ENCODE assay signal across 11 cellular contexts in genomic region chr19:56670961-56671612, GRCh38. TPM values are rescaled to one million over a fixed set of nuclear protein-coding genes. Genes with fewer than 3 reads are reported as not detected.
DNase-seq lines count a peak whose midpoint lies in the region; ATAC-seq and TF ChIP-seq lines count a peak whose summit lies in the region.
"Had no signal": no experiment of that assay in that cellular context is flagged by ENCODE, and none has a peak within 500 bp of the region (broad histone marks: within the 10 kb centered on the region; RNA-seq: fewer than 3 reads in every experiment).

No MANE protein-coding gene starts in this region.

- no peak overlapping the region for H3K27ac ChIP-seq in mucosa of rectum (ENCODE audit: low read depth in 2 of 2, low read length in 2 of 2)
- H3K27ac ChIP-seq: BLaER1 treated with 17β-estradiol and CSF1 and Interleukin-3, amounts not matched to agents 10 nM and 100 nM had no signal

- peaks cover 11% of the 10 kb centered on the region for H3K4me1 Mint-ChIP-seq in activated T-cell treated with anti-CD3 and anti-CD28 coated beads, Interleukin-2, amount 50 U/mL, for 24 hours (ENCODE audit: low read depth)
- H3K4me1 Mint-ChIP-seq: neural crest cell had no signal

- H3K36me3 ChIP-seq in mucosa of rectum (ENCODE audit: control insufficient read depth in 2 of 2, insufficient read depth in 2 of 2, low read length in 2 of 2) = no peaks in the 10 kb centered on the region
- H3K36me3 ChIP-seq: BLaER1 treated with 17β-estradiol and CSF1 and Interleukin-3, amounts not matched to agents 10 nM and 100 nM had no signal

- no peak for DNase-seq in activated T-cell treated with anti-CD3 and anti-CD28 coated beads, Interleukin-2, amount 50 U/mL, for 24 hours
- DNase-seq in activated T-cell treated with anti-CD3 and anti-CD28 coated beads, Interleukin-2, amount 50 U/mL, for 1 hour = no peak
- DNase-seq in choroid plexus epithelial cell (ENCODE audit: low read depth) (no peak), ureter (ENCODE audit: low spot score) (peak; percentile 60), HCEC 1CT (no peak), NCI-H82 (lab: John Stamatoyannopoulos, UW) (no peak)
- DNase-seq: KBM-7 had no signal

- peak overlapping the region; percentile 84 for H3K4me3 Mint-ChIP-seq in activated T-cell treated with anti-CD3 and anti-CD28 coated beads, Interleukin-2, amount 50 U/mL, for 24 hours
- H3K4me3 Mint-ChIP-seq: neural crest cell had no signal

- H3K36me3 Mint-ChIP-seq in activated T-cell treated with anti-CD3 and anti-CD28 coated beads, Interleukin-2, amount 50 U/mL, for 24 hours (ENCODE audit: low read depth) = peaks cover 33% of the 10 kb centered on the region

- peaks cover 15% of the 10 kb centered on the region for H3K9me3 Mint-ChIP-seq in activated T-cell treated with anti-CD3 and anti-CD28 coated beads, Interleukin-2, amount 50 U/mL, for 24 hours

- peaks cover 2% of the 10 kb centered on the region for H3K27me3 Mint-ChIP-seq in activated T-cell treated with anti-CD3 and anti-CD28 coated beads, Interleukin-2, amount 50 U/mL, for 24 hours

- ATAC-seq in GM19397 (IDR thresholded peaks at IDR 0.05; ENCODE audit: unreplicated experiment) = no peak

- TF ChIP-seq CTCF in choroid plexus epithelial cell (conservative IDR thresholded peaks at IDR 0.05; ENCODE audit: low read depth, low read length) = no peak

- H3K9ac ChIP-seq in mucosa of rectum (ENCODE audit: low read depth in 1 of 2, low read length in 2 of 2) = peak overlapping the region; percentile 60 to 67
- H3K9ac ChIP-seq: BLaER1 treated with 17β-estradiol and CSF1 and Interleukin-3, amounts not matched to agents 10 nM and 100 nM had no signal

- peaks cover 3 to 5% of the 10 kb centered on the region in 2 donors for H3K4me1 ChIP-seq in mucosa of rectum (ENCODE audit: control insufficient read depth in 2 of 2, insufficient read depth in 2 of 2, low read length in 2 of 2)
- H3K4me1 ChIP-seq: BLaER1 treated with 17β-estradiol and CSF1 and Interleukin-3, amounts not matched to agents 10 nM and 100 nM had no signal

- peak overlapping the region; percentile 85 for H3K27ac Mint-ChIP-seq in activated T-cell treated with anti-CD3 and anti-CD28 coated beads, Interleukin-2, amount 50 U/mL, for 24 hours

- peaks cover 5 to 6% of the 10 kb centered on the region in 2 donors for H3K9me3 ChIP-seq in mucosa of rectum (ENCODE audit: control insufficient read depth in 2 of 2, low read length in 2 of 2)

- H3K4me3 ChIP-seq in choroid plexus epithelial cell (ENCODE audit: low read depth, low read length) (peak overlapping the region; percentile 13), mucosa of rectum (ENCODE audit: low read length in 2 of 2) (peak overlapping the region; percentile 83 to 84)
- H3K4me3 ChIP-seq: BLaER1 treated with 17β-estradiol and CSF1 and Interleukin-3, amounts not matched to agents 10 nM and 100 nM had no signal

- H3K27me3 ChIP-seq in mucosa of rectum (ENCODE audit: control insufficient read depth in 2 of 2, insufficient read depth in 2 of 2, low read length in 2 of 2) = no peaks in the 10 kb centered on the region
- H3K27me3 ChIP-seq: BLaER1 treated with 17β-estradiol and CSF1 and Interleukin-3, amounts not matched to agents 10 nM and 100 nM had no signal

RNA-seq across cellular contexts. Expression of gene ZNF835, which starts 0.5 kb away (rescaled TPM):
- 3.9 TPM for total RNA-seq in ureter
- total RNA-seq: neural crest cell had no signal

RNA-seq across cellular contexts. Expression of gene SMIM17, which starts 28.1 kb away (rescaled TPM):
- not detected for total RNA-seq in ureter
